ENCODE assay signal across 19 cellular contexts in the genomic region with DNA sequence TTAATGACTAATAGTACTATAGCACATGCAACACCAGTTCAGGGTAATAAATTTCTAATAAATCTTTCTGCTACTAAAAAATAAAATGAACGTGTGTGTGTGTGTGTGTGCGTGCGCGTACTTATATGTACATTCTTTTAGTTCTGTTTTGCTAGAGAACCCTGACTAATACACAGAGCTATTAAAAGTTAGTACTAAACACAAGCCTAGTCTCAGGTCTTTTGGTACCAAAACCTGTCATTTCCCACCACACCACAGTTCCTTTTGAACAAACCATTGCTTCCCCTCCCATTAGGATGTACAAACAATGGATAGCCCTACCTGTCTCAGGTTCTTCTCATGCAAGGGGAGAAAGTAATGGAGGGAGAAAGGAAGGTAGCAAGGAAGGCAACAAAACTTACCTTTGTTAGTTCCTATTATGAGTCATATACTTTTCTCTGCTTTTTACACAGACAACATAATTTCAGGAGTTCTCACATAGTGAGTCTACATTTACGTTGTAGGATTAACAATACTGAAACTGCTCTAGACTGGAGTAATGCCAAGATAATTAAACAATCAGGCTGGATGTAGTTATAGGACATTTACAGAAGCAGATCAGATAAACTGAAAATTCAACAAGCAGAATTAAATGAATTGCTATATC.
DNase-seq lines count a peak whose midpoint lies in the region; ATAC-seq, FAIRE-seq and TF ChIP-seq lines count a peak whose summit lies in the region.
"Had no signal": no experiment of that assay in that cellular context is flagged by ENCODE, and none has a peak within 500 bp of the region (broad histone marks: within the 10 kb centered on the region; RNA-seq: fewer than 3 reads in every experiment).

No MANE protein-coding gene starts in this region.

- H3K36me3 ChIP-seq in GM12878 (ENCODE audit: control insufficient read depth in 2 of 2, insufficient read depth in 2 of 2, low read length in 1 of 2): no peaks in the 10 kb centered on the region
- H3K36me3 ChIP-seq: BE2C had no signal

- H3K4me3 ChIP-seq in GM12878: no peak overlapping the region
- H3K4me3 ChIP-seq: GM23338 had no signal

- no peak overlapping the region for H3K9ac ChIP-seq in GM12878 (ENCODE audit: control insufficient read depth, insufficient read depth, low read length)

- 76% methylated on average over 5 of the region's 5 CpGs for WGBS in GM12878 (ENCODE audit: insufficient coverage, insufficient replicate concordance, low lambda C conversion rate, missing lambda C conversion rate)

- in situ Hi-C loops in GM12878 (cut with MboI): no loop called here
- in situ Hi-C loops in ACHN (cut with HindIII; ENCODE audit: low pct_ligation_motif_present, low pct_unique_long_range_greater_than_20kb, low sequenced_read_pairs): no loop called here

- no peaks in the 10 kb centered on the region for H3K27me3 ChIP-seq in GM12878 (replicated peaks in 1 of 2; ENCODE audit: control insufficient read depth in 2 of 2, insufficient read depth in 2 of 2, low read length in 1 of 2)
- H3K27me3 ChIP-seq: BE2C had no signal

- no peak for TF ChIP-seq EP300 in GM12878 (IDR thresholded peaks at IDR 0.05; ENCODE audit: borderline replicate concordance in 1 of 2, control insufficient read depth in 1 of 2, low read depth in 2 of 2, low read length in 2 of 2)

- ATAC-seq in GM18511 (IDR thresholded peaks at IDR 0.05; ENCODE audit: unreplicated experiment) (peak; percentile 49), GM21360 (IDR thresholded peaks at IDR 0.05; ENCODE audit: unreplicated experiment) (peak; percentile 54), HG02885 (IDR thresholded peaks at IDR 0.05; ENCODE audit: poor library complexity, unreplicated experiment) (peak; percentile 59), GM12878 (peak; percentile 51)
- ATAC-seq: CD8-positive, alpha-beta T cell; GM23338 had no signal

- H3K27ac ChIP-seq in GM12878 (ENCODE audit: control insufficient read depth, insufficient read depth): no peak overlapping the region
- H3K27ac ChIP-seq: C4-2B had no signal

- TF ChIP-seq POLR2A in GM12878 (IDR thresholded peaks at IDR 0.05; ENCODE audit: low read depth, low read length): no peak

- RAD21 ChIA-PET in GM12878 (lab: Charles Lee; ENCODE audit: unreplicated experiment): no interaction called here

- intact Hi-C loops in GM12878 (cut with micrococcal nuclease; ENCODE audit: unreplicated experiment): no loop called here

- no peak for TF ChIP-seq RAD21 in GM12878 (IDR thresholded peaks at IDR 0.05; ENCODE audit: insufficient read depth, low read depth, low read length)

- FAIRE-seq in GM12878 (lab: Jason Lieb, UNC): no peak
- FAIRE-seq: A204.1, D721Med, HTR-8/SVneo had no signal

- no peaks in the 10 kb centered on the region for H3K4me1 ChIP-seq in GM12878 (ENCODE audit: control insufficient read depth, insufficient read depth, low read length)
- H3K4me1 ChIP-seq: BE2C had no signal

- POLR2A ChIA-PET in GM12878 (lab: Charles Lee): no interaction called here

- H2AFZ ChIP-seq in GM12878 (ENCODE audit: control insufficient read depth, low read depth, low read length): no peak overlapping the region
- H2AFZ ChIP-seq: GM23338 had no signal

- no peak for DNase-seq in GM12878 (ENCODE audit: low read depth, low spot score)
- DNase-seq in ACHN: no peak
- no peak for DNase-seq in cerebellum (ENCODE audit: low spot score)
- no peak for DNase-seq in nucleus accumbens (lab: John Stamatoyannopoulos, UW)
- DNase-seq: BE2C; CD8-positive, alpha-beta T cell; COR-L47; DMS153; DND-41; GF-D8; H9 had no signal

- CTCF ChIA-PET in GM12878 (lab: Yijun Ruan, JAX): interaction anchor here (1.3 kb wide), 1 partner anchor 44 kb away, joined by 3 read pairs; no protein-coding TSS in a partner anchor

- H3K9me3 ChIP-seq in GM12878 (replicated peaks; ENCODE audit: control insufficient read depth, insufficient read depth, low read length): no peaks in the 10 kb centered on the region
- H3K9me3 ChIP-seq: BE2C had no signal

- no peak overlapping the region for H3K4me2 ChIP-seq in GM12878 (ENCODE audit: control insufficient read depth, insufficient read depth)
- H3K4me2 ChIP-seq: GM23338 had no signal

- SMC1A ChIA-PET in GM12878 (lab: Charles Lee; ENCODE audit: uncharacterized antibody, unreplicated experiment): interaction anchor here (0.6 to 1.4 kb wide), 2 partner anchors 99 to 1356 kb away, joined by 3 read pairs; no protein-coding TSS in a partner anchor

- H4K20me1 ChIP-seq in GM12878 (ENCODE audit: control insufficient read depth, insufficient read depth): no peaks in the 10 kb centered on the region

- TF ChIP-seq CTCF in GM12878 (IDR thresholded peaks at IDR 0.05 in 2 of 3, conservative IDR thresholded peaks at IDR 0.05 in 1 of 3; ENCODE audit: control insufficient read depth in 2 of 3, extremely low read depth in 1 of 3, insufficient read depth in 1 of 3, low read depth in 3 of 3, low read length in 3 of 3): no peak

- no TSS peak for BruUV-seq in GM12878 (replicated peaks; lab: Mats Ljungman, UMichigan)

- H3K79me2 ChIP-seq in GM12878 (ENCODE audit: control insufficient read depth, insufficient read depth, low read length): no peaks in the 10 kb centered on the region

TF ChIP-seq in GM12878, 131 proteins besides CTCF, POLR2A, EP300 and RAD21:
- TF ChIP-seq ZNF24 (IDR thresholded peaks at IDR 0.05) (no peak), SMARCA5 (IDR thresholded peaks at IDR 0.05) (no peak), NFIC (IDR thresholded peaks at IDR 0.05; ENCODE audit: low read depth, low read length) (no peak)
